13 cellular contexts compared by ENCODE assay signal in genomic region chr5:56059854-56060253, GRCh38.
DNase-seq lines count a peak whose midpoint lies in the region; ATAC-seq and TF ChIP-seq lines count a peak whose summit lies in the region.
"Had no signal": no experiment of that assay in that cellular context is flagged by ENCODE, and none has a peak within 500 bp of the region (broad histone marks: within the 10 kb centered on the region; RNA-seq: fewer than 3 reads in every experiment).

No MANE protein-coding gene starts in this region.

- H2BK5ac ChIP-seq in IMR-90 (ENCODE audit: low read depth, low read length, poor library complexity, severe bottlenecking), result no peak overlapping the region
- peak overlapping the region; percentile 38 for H2BK5ac ChIP-seq in trophoblast cell (ENCODE audit: low read depth, low read length, poor library complexity)

- H2AFZ ChIP-seq in IMR-90 (replicated peaks; ENCODE audit: low read length, poor library complexity) (no peak overlapping the region), trophoblast cell (ENCODE audit: insufficient read depth, low read length, poor library complexity) (no peak overlapping the region)

- DNase-seq in activated CD8-positive, alpha-beta memory T cell treated with anti-CD3 and anti-CD28 coated beads, Interleukin-2, amount 50 U/mL, for 48 hours, result peak; percentile 48
- no peak for DNase-seq in activated CD8-positive, alpha-beta memory T cell treated with anti-CD3 and anti-CD28 coated beads, Interleukin-2, amount 50 U/mL, for 4 hours
- DNase-seq in IMR-90 (no peak), trophoblast cell (peak; percentile 62 to 83), DMS153 (lab: John Stamatoyannopoulos, UW) (no peak), stomach (no peak), NCI-H1694 (lab: John Stamatoyannopoulos, UW) (no peak)
- no peak for DNase-seq in effector memory CD4-positive, alpha-beta T cell
- DNase-seq: H9, NCI-H1436, NCI-H226, NCI-H524 treated with DMSO at 0.1 percent for 48 hours had no signal

- H3K9ac ChIP-seq in IMR-90 (ENCODE audit: low read depth, low read length), result no peak overlapping the region
- H3K9ac ChIP-seq in trophoblast cell (ENCODE audit: low read length), result no peak overlapping the region

- no peak overlapping the region for H4K5ac ChIP-seq in IMR-90 (ENCODE audit: low read depth, low read length)

- H3K18ac ChIP-seq in IMR-90 (ENCODE audit: low read depth, low read length) (no peak overlapping the region), trophoblast cell (ENCODE audit: low read length) (no peak overlapping the region)

- H2BK120ac ChIP-seq in IMR-90 (ENCODE audit: low read depth, low read length) (no peak overlapping the region), trophoblast cell (ENCODE audit: insufficient read depth, low read length, poor library complexity) (no peak overlapping the region)

- no peak for TF ChIP-seq EP300 in stomach (IDR thresholded peaks at IDR 0.05)

- ATAC-seq in IMR-90 (ENCODE audit: low read depth), result no peak

- intact Hi-C loops in IMR-90 (cut with micrococcal nuclease) (no loop called here), stomach (cut with DNase I; ENCODE audit: low total_unique reads) (no loop called here)

- no peak overlapping the region for H4K91ac ChIP-seq in IMR-90 (ENCODE audit: insufficient read depth, low read depth, low read length)
- H4K91ac ChIP-seq in trophoblast cell (ENCODE audit: low read depth, low read length), result no peak overlapping the region

- H3K23ac ChIP-seq in IMR-90 (ENCODE audit: low read depth, low read length) (no peak overlapping the region), trophoblast cell (ENCODE audit: low read length) (no peak overlapping the region)

- no peak overlapping the region for H2BK12ac ChIP-seq in trophoblast cell (ENCODE audit: low read length)

- H3K4me1 ChIP-seq in IMR-90 (ENCODE audit: control insufficient read depth, insufficient read depth, low read length) (peaks cover 2% of the 10 kb centered on the region; the same call in 1 of the 2 replicates), trophoblast cell (ENCODE audit: control insufficient read depth in 1 of 2, insufficient read depth in 2 of 2, low read length in 2 of 2) (peaks cover 6 to 14% of the 10 kb centered on the region in 2 experiments), stomach (peaks cover 7 to 18% (median 9%) of the 10 kb centered on the region in 4 donors)
- H3K4me1 ChIP-seq in effector memory CD4-positive, alpha-beta T cell (ENCODE audit: control insufficient read depth, insufficient read depth, low read length, poor library complexity, severe bottlenecking), result peaks cover 35% of the 10 kb centered on the region

- H3K36me3 ChIP-seq in IMR-90 (ENCODE audit: control insufficient read depth, insufficient read depth, low read length) (no peaks in the 10 kb centered on the region), trophoblast cell (ENCODE audit: control insufficient read depth in 1 of 2, insufficient read depth in 2 of 2, low read length in 2 of 2) (no peaks in the 10 kb centered on the region), stomach (no peaks in the 10 kb centered on the region)
- H3K36me3 ChIP-seq in effector memory CD4-positive, alpha-beta T cell (ENCODE audit: control insufficient read depth, insufficient read depth, low read length), result no peaks in the 10 kb centered on the region

- no peaks in the 10 kb centered on the region for H3K79me1 ChIP-seq in IMR-90 (ENCODE audit: low read depth in 1 of 2, low read length in 2 of 2)
- H3K79me1 ChIP-seq in trophoblast cell (ENCODE audit: low read length), result peaks cover 7% of the 10 kb centered on the region

- no peak overlapping the region for H2AK9ac ChIP-seq in IMR-90 (replicated peaks; ENCODE audit: low read depth, low read length, poor library complexity)

- no peak overlapping the region for H2BK20ac ChIP-seq in IMR-90 (ENCODE audit: low read depth, low read length)

- no peaks in the 10 kb centered on the region for H4K20me1 ChIP-seq in IMR-90 (ENCODE audit: insufficient read depth, low read length)

- 100% methylated on average over 3 of the region's 8 CpGs; no CpG with 5 or more reads in 1 of the 2 experiments for WGBS in IMR-90 (ENCODE audit: extremely low coverage in 2 of 2, insufficient read length in 1 of 2), 2 experiments
- WGBS in trophoblast cell (ENCODE audit: extremely low coverage, insufficient coverage, insufficient read length), result no CpG with 5 or more reads among the region's 8 CpGs
- 90 to 94% (median 93%) methylated on average over 8 of the region's 8 CpGs for WGBS in stomach, 5 donors

- H3K27ac ChIP-seq in IMR-90 (ENCODE audit: insufficient read depth, low read length) (no peak overlapping the region), trophoblast cell (ENCODE audit: low read depth, low read length) (peak overlapping the region; percentile 38), stomach (no peak overlapping the region)
- H3K27ac ChIP-seq in effector memory CD4-positive, alpha-beta T cell (ENCODE audit: insufficient read depth, low read length, poor library complexity, severe bottlenecking), result peak overlapping the region; percentile 40
- H3K27ac ChIP-seq: 22Rv1 had no signal

- H3K56ac ChIP-seq in IMR-90 (ENCODE audit: extremely low read depth, insufficient read depth, low read length), result no peak overlapping the region

- H3K27me3 ChIP-seq in IMR-90 (ENCODE audit: control insufficient read depth, insufficient read depth, low read length), result no peaks in the 10 kb centered on the region
- H3K27me3 ChIP-seq in effector memory CD4-positive, alpha-beta T cell (replicated peaks; ENCODE audit: control insufficient read depth, insufficient read depth, low read length, poor library complexity, severe bottlenecking), result no peaks in the 10 kb centered on the region
- no peaks in the 10 kb centered on the region for H3K27me3 ChIP-seq in trophoblast cell (ENCODE audit: insufficient read depth, low read length)
- no peaks in the 10 kb centered on the region for H3K27me3 ChIP-seq in stomach

- H3K9me1 ChIP-seq in IMR-90 (ENCODE audit: insufficient read depth, low read length), result peaks cover 7% of the 10 kb centered on the region

- H3K79me2 ChIP-seq in trophoblast cell (ENCODE audit: control insufficient read depth, insufficient read depth, low read length, poor library complexity), result no peaks in the 10 kb centered on the region

- CTCF ChIA-PET in IMR-90 (lab: Yijun Ruan, JAX), result no interaction called here

- H2BK15ac ChIP-seq in IMR-90 (ENCODE audit: low read depth, low read length), result no peak overlapping the region

- in situ Hi-C loops in IMR-90 (cut with MboI; ENCODE audit: low sequenced_read_pairs), result no loop called here

- H3K9me3 ChIP-seq in IMR-90 (ENCODE audit: control insufficient read depth, insufficient read depth, low read length) (no peaks in the 10 kb centered on the region), trophoblast cell (ENCODE audit: insufficient read depth, low read depth, low read length) (no peaks in the 10 kb centered on the region), stomach (no peaks in the 10 kb centered on the region)
- H3K9me3 ChIP-seq in effector memory CD4-positive, alpha-beta T cell (ENCODE audit: control insufficient read depth, low read length), result no peaks in the 10 kb centered on the region

- POLR2A ChIA-PET in IMR-90 (lab: Charles Lee; ENCODE audit: unreplicated experiment), result no interaction called here

- H4K12ac ChIP-seq in trophoblast cell (ENCODE audit: low read depth, low read length), result no peak overlapping the region

- TF ChIP-seq RAD21 in IMR-90 (IDR thresholded peaks at IDR 0.05; ENCODE audit: low read length), result no peak

- H3K4me3 ChIP-seq in IMR-90 (ENCODE audit: insufficient read depth, low read depth, low read length), result no peak overlapping the region
- H3K4me3 ChIP-seq in effector memory CD4-positive, alpha-beta T cell (ENCODE audit: insufficient read depth, low read depth, low read length, poor library complexity, severe bottlenecking), result no peak overlapping the region
- H3K4me3 ChIP-seq in trophoblast cell (ENCODE audit: low read depth, low read length), result no peak overlapping the region
- H3K4me3 ChIP-seq in stomach, result no peak overlapping the region

- TF ChIP-seq CTCF in IMR-90 (conservative IDR thresholded peaks at IDR 0.05; ENCODE audit: low read depth, low read length), result no peak
- TF ChIP-seq CTCF in stomach (IDR thresholded peaks at IDR 0.05), result no peak

- dilution Hi-C loops in IMR-90 (cut with HindIII; ENCODE audit: low sequenced_read_pairs, unreplicated experiment), result no loop called here

- TF ChIP-seq POLR2A in IMR-90 (IDR thresholded peaks at IDR 0.05; ENCODE audit: low read depth, low read length) (no peak), stomach (IDR thresholded peaks at IDR 0.05) (no peak)

- no peak overlapping the region for H3K4me2 ChIP-seq in IMR-90 (ENCODE audit: low read depth, low read length)
- H3K4me2 ChIP-seq in trophoblast cell (ENCODE audit: low read length), result peak overlapping the region; percentile 48

- 0 out of 2 replicates have a peak overlapping the region, but pooled peaks have one; percentile 7 for H3K4ac ChIP-seq in IMR-90 (ENCODE audit: low read depth, low read length)
- H3K4ac ChIP-seq in trophoblast cell (ENCODE audit: low read depth, low read length), result no peak overlapping the region

- no peak overlapping the region for H4K8ac ChIP-seq in IMR-90 (ENCODE audit: low read depth in 2 of 2, low read length in 2 of 2)
- H4K8ac ChIP-seq in trophoblast cell (ENCODE audit: low read depth, low read length), result peak overlapping the region; percentile 29

- H3K14ac ChIP-seq in IMR-90 (replicated peaks; ENCODE audit: low read depth, low read length) (no peak overlapping the region), trophoblast cell (ENCODE audit: low read length) (no peak overlapping the region)

- BruUV-seq in IMR-90 (replicated peaks; lab: Mats Ljungman, UMichigan), result no TSS peak

- H2AK5ac ChIP-seq in IMR-90 (ENCODE audit: low read depth, low read length) (0 out of 2 replicates have a peak overlapping the region, but pooled peaks have one; percentile 33), trophoblast cell (ENCODE audit: low read length) (no peak overlapping the region)

TF ChIP-seq in IMR-90, 13 proteins besides CTCF, POLR2A, EP300 and RAD21 (continues in another document):
- TF ChIP-seq CEBPB (IDR thresholded peaks at IDR 0.05; ENCODE audit: low read depth, low read length) (no peak), MXI1 (IDR thresholded peaks at IDR 0.05; ENCODE audit: borderline replicate concordance, low read depth, low read length) (no peak), MAZ (IDR thresholded peaks at IDR 0.05; ENCODE audit: borderline replicate concordance, low read depth, low read length) (no peak), MAFK (IDR thresholded peaks at IDR 0.05; ENCODE audit: low read depth, low read length) (no peak), FOS (IDR thresholded peaks at IDR 0.05; ENCODE audit: low read depth, low read length) (no peak), USF2 (IDR thresholded peaks at IDR 0.05; ENCODE audit: low read depth, low read length) (no peak), NFE2L2 (IDR thresholded peaks at IDR 0.05; ENCODE audit: low read depth, low read length) (no peak)

Comparison
In these comparisons a context has a peak if more than half of its experiments do, and no peak if none do; other contexts are left out.
1. DNase-seq: peak in activated CD8-positive, alpha-beta memory T cell treated with anti-CD3 and anti-CD28 coated beads, Interleukin-2, amount 50 U/mL, for 48 hours (single experiment) and trophoblast cell (2 of 2); none in activated CD8-positive, alpha-beta memory T cell treated with anti-CD3 and anti-CD28 coated beads, Interleukin-2, amount 50 U/mL, for 4 hours (single experiment), IMR-90 (single experiment), effector memory CD4-positive, alpha-beta T cell (0 of 3), DMS153 (single experiment), stomach (single experiment) and NCI-H1694 (single experiment).
2. H3K27ac ChIP-seq: peak in effector memory CD4-positive, alpha-beta T cell (single experiment) and trophoblast cell (single experiment); none in IMR-90 (single experiment) and stomach (0 of 5).